In genomic region chr20:25277941-25278521, GRCh38 we compare ENCODE assay signal across 18 cellular contexts. TPM values are rescaled to one million over a fixed set of nuclear protein-coding genes. Genes with fewer than 3 reads are reported as not detected.
A peak's percentile ranks its signal among the peaks of the same experiment; 100 is the strongest.
DNase-seq lines count a peak whose midpoint lies in the region; ATAC-seq and TF ChIP-seq lines count a peak whose summit lies in the region.
"Had no signal": no experiment of that assay in that cellular context is flagged by ENCODE, and none has a peak within 500 bp of the region (broad histone marks: within the 10 kb centered on the region; RNA-seq: fewer than 3 reads in every experiment).

No MANE protein-coding gene starts in this region.

- no peaks in the 10 kb centered on the region for H3K27me3 Mint-ChIP-seq in activated CD4-positive, alpha-beta memory T cell treated with anti-CD3 and anti-CD28 coated beads, Interleukin-2, amount 10 ng/mL, durations not matched to agents 7 days and 5 days
- no peaks in the 10 kb centered on the region for H3K27me3 Mint-ChIP-seq in activated CD8-positive, alpha-beta T cell treated with anti-CD3 and anti-CD28 coated beads, Interleukin-2, amount 10 ng/mL, durations not matched to agents 7 days and 5 days (ENCODE audit: low read depth)
- H3K27me3 Mint-ChIP-seq: activated CD4-positive, alpha-beta T cell treated with anti-CD3 and anti-CD28 coated beads, Interleukin-2, amount 10 ng/mL, durations not matched to agents 7 days and 5 days had no signal

- no peak overlapping the region for H3K4me3 ChIP-seq in right cardiac atrium (ENCODE audit: low read length)

- peaks cover 3% of the 10 kb centered on the region for H3K4me1 ChIP-seq in right cardiac atrium (ENCODE audit: control insufficient read depth, insufficient read depth, low read length)

- no peak for TF ChIP-seq CTCF in 22Rv1 (IDR thresholded peaks at IDR 0.05)
- no peak for TF ChIP-seq CTCF in VCaP (conservative IDR thresholded peaks at IDR 0.05)

- no peak for ATAC-seq in right cardiac atrium
- no peak for ATAC-seq in sciatic nerve
- ATAC-seq in GM19023 (IDR thresholded peaks at IDR 0.05; ENCODE audit: unreplicated experiment) = no peak
- no peak for ATAC-seq in activated CD8-positive, alpha-beta T cell treated with anti-CD3 and anti-CD28 coated beads, Interleukin-2, amount 10 ng/mL, durations not matched to agents 7 days and 5 days

- peaks cover 4% of the 10 kb centered on the region for H3K36me3 Mint-ChIP-seq in activated CD4-positive, alpha-beta memory T cell treated with anti-CD3 and anti-CD28 coated beads, Interleukin-2, amount 10 ng/mL, durations not matched to agents 7 days and 5 days (ENCODE audit: low read depth)
- peaks cover 17% of the 10 kb centered on the region for H3K36me3 Mint-ChIP-seq in activated CD8-positive, alpha-beta T cell treated with anti-CD3 and anti-CD28 coated beads, Interleukin-2, amount 10 ng/mL, durations not matched to agents 7 days and 5 days (ENCODE audit: low read depth)

- DNase-seq in right cardiac atrium = peak in 2 of 3 donors; percentile 27 to 43
- DNase-seq in sciatic nerve (ENCODE audit: low spot score) = peak; percentile 52
- DNase-seq in activated CD4-positive, alpha-beta memory T cell treated with anti-CD3 and anti-CD28 coated beads, Interleukin-2, amount 10 ng/mL, durations not matched to agents 7 days and 5 days = no peak
- no peak for DNase-seq in NCI-H2196 (lab: John Stamatoyannopoulos, UW; ENCODE audit: unreplicated experiment)
- DNase-seq in activated CD8-positive, alpha-beta T cell treated with anti-CD3 and anti-CD28 coated beads, Interleukin-2, amount 10 ng/mL, durations not matched to agents 7 days and 5 days = no peak
- DNase-seq: activated CD4-positive, alpha-beta T cell treated with anti-CD3 and anti-CD28 coated beads, Interleukin-2, amount 10 ng/mL, durations not matched to agents 7 days and 5 days; cortex of kidney; KBM-7; NCI-H69; nucleus accumbens; OCI-M1; SK-N-SH; stimulated activated naive CD4-positive, alpha-beta T cell; T1000 had no signal

- 0 out of 2 replicates have a peak overlapping the region, but pooled peaks have one; percentile 7 for H3K27ac ChIP-seq in 22Rv1
- H3K27ac ChIP-seq in VCaP = peak overlapping the region; percentile 94
- peak overlapping the region; percentile 43 for H3K27ac ChIP-seq in right cardiac atrium (ENCODE audit: low read length)
- H3K27ac ChIP-seq: HL-60 had no signal

- no peaks in the 10 kb centered on the region for H3K9me3 ChIP-seq in right cardiac atrium (ENCODE audit: control insufficient read depth, low read length)
- H3K9me3 ChIP-seq: SK-N-SH had no signal

- no peaks in the 10 kb centered on the region for H3K4me1 Mint-ChIP-seq in activated CD4-positive, alpha-beta memory T cell treated with anti-CD3 and anti-CD28 coated beads, Interleukin-2, amount 10 ng/mL, durations not matched to agents 7 days and 5 days
- H3K4me1 Mint-ChIP-seq in activated CD8-positive, alpha-beta T cell treated with anti-CD3 and anti-CD28 coated beads, Interleukin-2, amount 10 ng/mL, durations not matched to agents 7 days and 5 days (ENCODE audit: low read depth) = peaks cover 9% of the 10 kb centered on the region

- intact Hi-C loops in right cardiac atrium (cut with DNase I) (no loop called here), sciatic nerve (cut with DNase I) (no loop called here)

- POLR2A ChIA-PET in activated CD4-positive, alpha-beta memory T cell treated with anti-CD3 and anti-CD28 coated beads, Interleukin-2, amount 10 ng/mL, durations not matched to agents 7 days and 5 days (lab: Charles Lee) = interaction anchor here (1.3 kb wide), 1 partner anchor 10 kb away, joined by 3 read pairs; no protein-coding TSS in a partner anchor
- POLR2A ChIA-PET in activated CD8-positive, alpha-beta T cell treated with anti-CD3 and anti-CD28 coated beads, Interleukin-2, amount 10 ng/mL, durations not matched to agents 7 days and 5 days (lab: Charles Lee) = no interaction called here

- no peak overlapping the region for H3K27ac Mint-ChIP-seq in activated CD4-positive, alpha-beta memory T cell treated with anti-CD3 and anti-CD28 coated beads, Interleukin-2, amount 10 ng/mL, durations not matched to agents 7 days and 5 days
- no peak overlapping the region for H3K27ac Mint-ChIP-seq in activated CD8-positive, alpha-beta T cell treated with anti-CD3 and anti-CD28 coated beads, Interleukin-2, amount 10 ng/mL, durations not matched to agents 7 days and 5 days
- H3K27ac Mint-ChIP-seq: activated CD4-positive, alpha-beta T cell treated with anti-CD3 and anti-CD28 coated beads, Interleukin-2, amount 10 ng/mL, durations not matched to agents 7 days and 5 days had no signal

- H3K9me3 Mint-ChIP-seq in activated CD4-positive, alpha-beta memory T cell treated with anti-CD3 and anti-CD28 coated beads, Interleukin-2, amount 10 ng/mL, durations not matched to agents 7 days and 5 days = no peaks in the 10 kb centered on the region
- H3K9me3 Mint-ChIP-seq in activated CD8-positive, alpha-beta T cell treated with anti-CD3 and anti-CD28 coated beads, Interleukin-2, amount 10 ng/mL, durations not matched to agents 7 days and 5 days (ENCODE audit: insufficient read depth) = no peaks in the 10 kb centered on the region
- H3K9me3 Mint-ChIP-seq: activated CD4-positive, alpha-beta T cell treated with anti-CD3 and anti-CD28 coated beads, Interleukin-2, amount 10 ng/mL, durations not matched to agents 7 days and 5 days had no signal

- 92% methylated on average over 19 of the region's 19 CpGs for WGBS in right cardiac atrium

- CTCF ChIA-PET in activated CD4-positive, alpha-beta memory T cell treated with anti-CD3 and anti-CD28 coated beads, Interleukin-2, amount 10 ng/mL, durations not matched to agents 7 days and 5 days (lab: Charles Lee) = no interaction called here
- CTCF ChIA-PET in activated CD8-positive, alpha-beta T cell treated with anti-CD3 and anti-CD28 coated beads, Interleukin-2, amount 10 ng/mL, durations not matched to agents 7 days and 5 days (lab: Charles Lee) = no interaction called here

- no peaks in the 10 kb centered on the region for H3K27me3 ChIP-seq in right cardiac atrium (ENCODE audit: control insufficient read depth, insufficient read depth)

- no peak overlapping the region for H3K4me3 Mint-ChIP-seq in activated CD4-positive, alpha-beta memory T cell treated with anti-CD3 and anti-CD28 coated beads, Interleukin-2, amount 10 ng/mL, durations not matched to agents 7 days and 5 days
- no peak overlapping the region for H3K4me3 Mint-ChIP-seq in activated CD8-positive, alpha-beta T cell treated with anti-CD3 and anti-CD28 coated beads, Interleukin-2, amount 10 ng/mL, durations not matched to agents 7 days and 5 days
- H3K4me3 Mint-ChIP-seq: activated CD4-positive, alpha-beta T cell treated with anti-CD3 and anti-CD28 coated beads, Interleukin-2, amount 10 ng/mL, durations not matched to agents 7 days and 5 days had no signal

RNA-seq across cellular contexts. Expression of gene PYGB, which starts 30.1 kb away (rescaled TPM):
- total RNA-seq in right cardiac atrium (100 to 1,000 TPM; 154 to 219 (median 194) TPM), sciatic nerve (37.9 TPM)
- polyA plus RNA-seq in right cardiac atrium = 136 TPM
- total RNA-seq in activated CD4-positive, alpha-beta memory T cell treated with anti-CD3 and anti-CD28 coated beads, Interleukin-2, amount 10 ng/mL, durations not matched to agents 7 days and 5 days = 10 to 100 TPM; 28.4 to 29.8 TPM
- total RNA-seq in activated CD8-positive, alpha-beta T cell treated with anti-CD3 and anti-CD28 coated beads, Interleukin-2, amount 10 ng/mL, durations not matched to agents 7 days and 5 days = 10 to 100 TPM; 33.9 TPM

Comparison
In these comparisons a context has a peak if more than half of its experiments do, and no peak if none do; other contexts are left out.
1. H3K27ac ChIP-seq: peak in every context shown above with its lines; median percentile 94 in VCaP; 43 in right cardiac atrium; 7 in 22Rv1.
2. DNase-seq: peak in right cardiac atrium (2 of 3) and sciatic nerve (single experiment); none in activated CD4-positive, alpha-beta memory T cell treated with anti-CD3 and anti-CD28 coated beads, Interleukin-2, amount 10 ng/mL, durations not matched to agents 7 days and 5 days (single experiment), NCI-H2196 (single experiment) and activated CD8-positive, alpha-beta T cell treated with anti-CD3 and anti-CD28 coated beads, Interleukin-2, amount 10 ng/mL, durations not matched to agents 7 days and 5 days (single experiment).